Comparison of ENCODE assay signal across 9 cellular contexts in the genomic region with DNA sequence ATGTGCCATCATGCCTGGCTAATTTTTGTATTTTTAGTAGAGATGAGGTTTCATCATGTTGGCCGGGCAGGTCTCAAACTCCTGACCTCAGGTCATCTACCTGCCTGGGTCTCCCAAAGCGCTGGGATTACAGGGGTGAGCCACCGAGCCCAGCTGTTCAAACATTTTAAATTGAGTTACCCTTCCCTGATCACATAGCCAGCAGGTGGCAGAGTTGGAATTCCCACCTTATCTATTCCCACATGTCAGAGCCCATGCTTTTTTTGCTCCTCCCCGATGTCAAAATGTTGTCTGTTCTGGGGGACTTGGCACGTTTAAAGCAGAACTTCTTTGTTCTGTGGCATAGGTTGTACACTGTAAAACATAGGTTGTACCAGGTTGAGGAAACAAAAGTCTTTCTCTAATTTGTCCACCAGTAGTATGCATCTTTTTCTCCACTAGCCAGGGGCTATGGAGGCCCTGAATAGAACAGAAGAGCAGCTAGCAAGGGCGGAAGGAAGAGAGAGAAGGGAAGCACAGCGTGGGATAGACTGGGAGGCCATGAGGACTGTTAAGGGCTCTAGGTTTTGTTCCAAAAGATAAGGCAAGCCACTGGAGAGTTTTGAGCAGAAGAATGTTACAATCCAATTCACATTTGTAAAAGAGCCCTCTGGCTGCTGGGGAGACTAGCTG. TPM values are rescaled to one million over a fixed set of nuclear protein-coding genes. Genes with fewer than 3 reads are reported as not detected.
DNase-seq lines count a peak whose midpoint lies in the region; ATAC-seq and TF ChIP-seq lines count a peak whose summit lies in the region.
"Had no signal": no experiment of that assay in that cellular context is flagged by ENCODE, and none has a peak within 500 bp of the region (broad histone marks: within the 10 kb centered on the region; RNA-seq: fewer than 3 reads in every experiment).

No MANE protein-coding gene starts in this region.

- H3K27me3 Mint-ChIP-seq in osteocyte (ENCODE audit: unreplicated experiment), result peaks cover 46% of the 10 kb centered on the region
- peaks cover 11% of the 10 kb centered on the region for H3K27me3 Mint-ChIP-seq in activated CD4-positive, alpha-beta T cell treated with anti-CD3 and anti-CD28 coated beads, Interleukin-2, amount 10 ng/mL, durations not matched to agents 7 days and 5 days

- H3K4me3 ChIP-seq in fibroblast of the aortic adventitia (ENCODE audit: low read depth, low read length), result no peak overlapping the region

- TF ChIP-seq CTCF in fibroblast of the aortic adventitia (IDR thresholded peaks at IDR 0.05; ENCODE audit: insufficient read depth, low read length) (peak; percentile 15), osteocyte (IDR thresholded peaks at IDR 0.05) (peak; percentile 36)

- H3K36me3 Mint-ChIP-seq in osteocyte (ENCODE audit: unreplicated experiment), result no peaks in the 10 kb centered on the region
- H3K36me3 Mint-ChIP-seq in activated CD4-positive, alpha-beta T cell treated with anti-CD3 and anti-CD28 coated beads, Interleukin-2, amount 10 ng/mL, durations not matched to agents 7 days and 5 days (ENCODE audit: low read depth), result no peaks in the 10 kb centered on the region

- DNase-seq in DMS53 (lab: John Stamatoyannopoulos, UW) (peak; percentile 35), DMS53 treated with DMSO at 0.1 percent for 48 hours (lab: John Stamatoyannopoulos, UW; ENCODE audit: unreplicated experiment) (no peak), RPMI7951 (ENCODE audit: low read depth) (peak; percentile 46), fibroblast of the aortic adventitia (ENCODE audit: low read depth) (no peak), osteocyte (ENCODE audit: extremely low spot score, unreplicated experiment) (no peak), NCI-H446 (lab: John Stamatoyannopoulos, UW) (no peak)
- DNase-seq in activated CD4-positive, alpha-beta T cell treated with anti-CD3 and anti-CD28 coated beads, Interleukin-2, amount 10 ng/mL, durations not matched to agents 7 days and 5 days, result no peak

- no peaks in the 10 kb centered on the region for H3K4me1 Mint-ChIP-seq in osteocyte (ENCODE audit: unreplicated experiment)
- no peaks in the 10 kb centered on the region for H3K4me1 Mint-ChIP-seq in activated CD4-positive, alpha-beta T cell treated with anti-CD3 and anti-CD28 coated beads, Interleukin-2, amount 10 ng/mL, durations not matched to agents 7 days and 5 days

- H3K9me3 Mint-ChIP-seq in osteocyte (ENCODE audit: unreplicated experiment), result peaks cover 8% of the 10 kb centered on the region
- H3K9me3 Mint-ChIP-seq in activated CD4-positive, alpha-beta T cell treated with anti-CD3 and anti-CD28 coated beads, Interleukin-2, amount 10 ng/mL, durations not matched to agents 7 days and 5 days, result peaks cover 7% of the 10 kb centered on the region

- H3K27ac Mint-ChIP-seq in osteocyte (ENCODE audit: unreplicated experiment), result no peak overlapping the region
- no peak overlapping the region for H3K27ac Mint-ChIP-seq in activated CD4-positive, alpha-beta T cell treated with anti-CD3 and anti-CD28 coated beads, Interleukin-2, amount 10 ng/mL, durations not matched to agents 7 days and 5 days

- POLR2A ChIA-PET in activated CD4-positive, alpha-beta T cell treated with anti-CD3 and anti-CD28 coated beads, Interleukin-2, amount 10 ng/mL, durations not matched to agents 7 days and 5 days (lab: Charles Lee), result no interaction called here

- CTCF ChIA-PET in activated CD4-positive, alpha-beta T cell treated with anti-CD3 and anti-CD28 coated beads, Interleukin-2, amount 10 ng/mL, durations not matched to agents 7 days and 5 days (lab: Charles Lee), result interaction anchor here (0.6 kb wide), 1 partner anchor 347 kb away, joined by 5 read pairs; no protein-coding TSS in a partner anchor

- no peak for ATAC-seq in HG02678 (IDR thresholded peaks at IDR 0.05; ENCODE audit: unreplicated experiment)

- no peak overlapping the region for H3K4me3 Mint-ChIP-seq in osteocyte (ENCODE audit: unreplicated experiment)
- no peak overlapping the region for H3K4me3 Mint-ChIP-seq in activated CD4-positive, alpha-beta T cell treated with anti-CD3 and anti-CD28 coated beads, Interleukin-2, amount 10 ng/mL, durations not matched to agents 7 days and 5 days

RNA-seq across cellular contexts. Expression of gene LBP, which starts 7.3 kb away (rescaled TPM):
- not detected in 2 replicates for total RNA-seq in RPMI7951 (2014; rRNA removed; shearing (Covaris generic))
- total RNA-seq in fibroblast of the aortic adventitia (ENCODE audit: low replicate concordance), result not detected in 2 replicates
- not detected in 2 replicates for total RNA-seq in osteocyte
- total RNA-seq in activated CD4-positive, alpha-beta T cell treated with anti-CD3 and anti-CD28 coated beads, Interleukin-2, amount 10 ng/mL, durations not matched to agents 7 days and 5 days, result not detected
- total RNA-seq: A172 had no signal

RNA-seq across cellular contexts. Expression of gene BPI, which starts 35.0 kb away (rescaled TPM):
- total RNA-seq in RPMI7951 (2014; rRNA removed; shearing (Covaris generic)), result 0.24 and 0.29 TPM in 2 replicates
- total RNA-seq in fibroblast of the aortic adventitia (ENCODE audit: low replicate concordance), result 1.4 TPM in 1 of 2 replicates, not detected in the other
- 7.7 and 8.5 TPM in 2 replicates for total RNA-seq in osteocyte
- total RNA-seq in activated CD4-positive, alpha-beta T cell treated with anti-CD3 and anti-CD28 coated beads, Interleukin-2, amount 10 ng/mL, durations not matched to agents 7 days and 5 days, result not detected
- total RNA-seq: A172 had no signal

Comparison
In these comparisons a context has a peak if more than half of its experiments do, and no peak if none do; other contexts are left out.
1. DNase-seq: peak in DMS53 (single experiment) and RPMI7951 (single experiment); none in DMS53 treated with DMSO at 0.1 percent for 48 hours (single experiment), fibroblast of the aortic adventitia (single experiment), osteocyte (single experiment), NCI-H446 (0 of 2) and activated CD4-positive, alpha-beta T cell treated with anti-CD3 and anti-CD28 coated beads, Interleukin-2, amount 10 ng/mL, durations not matched to agents 7 days and 5 days (single experiment).